ENCODE assay signal across 6 cellular contexts in genomic region chr5:19706776-19707175, GRCh38.
"Had no signal": no experiment of that assay in that cellular context is flagged by ENCODE, and none has a peak within 500 bp of the region (broad histone marks: within the 10 kb centered on the region; RNA-seq: fewer than 3 reads in every experiment).

No MANE protein-coding gene starts in this region.

- H3K4me3 ChIP-seq: K562 had no signal

- ATAC-seq: HepG2, K562 had no signal

- H3K27ac ChIP-seq: HL-60 had no signal

- DNase-seq: IMR-90, KBM-7, KG1 had no signal
